28 cellular contexts compared by ENCODE assay signal in the genomic region with DNA sequence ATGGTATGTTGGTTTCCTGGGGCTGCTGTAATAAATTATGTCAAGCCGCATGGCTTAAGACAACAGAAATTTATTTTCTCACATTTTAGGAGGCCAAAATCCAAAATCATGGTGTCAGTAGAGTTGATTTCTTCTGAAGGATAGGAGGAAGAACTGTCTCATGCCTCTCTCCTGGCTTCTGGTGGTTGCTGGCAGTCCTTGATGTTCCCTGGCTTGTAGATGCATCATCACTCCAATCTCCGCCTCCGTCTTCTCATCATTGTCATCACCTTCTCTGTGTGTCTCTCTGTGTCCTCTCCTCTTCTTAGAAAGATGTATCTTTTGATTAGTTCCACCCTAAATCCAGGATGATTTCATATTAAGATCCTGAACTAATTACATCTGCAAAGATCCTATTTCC.
"Had no signal": no experiment of that assay in that cellular context is flagged by ENCODE, and none has a peak within 500 bp of the region (broad histone marks: within the 10 kb centered on the region; RNA-seq: fewer than 3 reads in every experiment).

No MANE protein-coding gene starts in this region.

- H3K27ac ChIP-seq: body of pancreas, brain microvascular endothelial cell, breast epithelium, VCaP had no signal

- H3K36me3 ChIP-seq: brain microvascular endothelial cell, breast epithelium had no signal

- H3K4me1 ChIP-seq: breast epithelium had no signal

- DNase-seq: activated CD4-positive, alpha-beta memory T cell treated with anti-CD3 and anti-CD28 coated beads, Interleukin-2, amount 10 ng/mL, durations not matched to agents 7 days and 5 days; activated CD4-positive, alpha-beta T cell treated with anti-CD3 and anti-CD28 coated beads for 1 hour; activated CD4-positive, alpha-beta T cell treated with anti-CD3 and anti-CD28 coated beads for 36 hours; activated CD4-positive, alpha-beta T cell treated with anti-CD3 and anti-CD28 coated beads for 48 hours; activated CD4-positive, alpha-beta T cell treated with anti-CD3 and anti-CD28 coated beads, Interleukin-2, amount 10 ng/mL, durations not matched to agents 7 days and 5 days; activated CD4-positive, alpha-beta T cell treated with anti-CD3 and anti-CD28 coated beads, Interleukin-2, amount 50 U/mL, for 48 hours; activated CD4-positive, CD25-positive, alpha-beta regulatory T cell; activated CD8-positive, alpha-beta memory T cell treated with anti-CD3 and anti-CD28 coated beads for 24 hours; activated CD8-positive, alpha-beta memory T cell treated with anti-CD3 and anti-CD28 coated beads, Interleukin-2, amount 10 ng/mL, durations not matched to agents 7 days and 5 days; activated CD8-positive, alpha-beta memory T cell treated with anti-CD3 and anti-CD28 coated beads, Interleukin-2, amount 50 U/mL, for 48 hours; activated CD8-positive, alpha-beta T cell treated with anti-CD3 and anti-CD28 coated beads, Interleukin-2, amount 10 ng/mL, durations not matched to agents 7 days and 5 days; activated effector memory CD4-positive, alpha-beta T cell treated with Interleukin-2 at 50 U/mL for 16 hours; activated gamma-delta T cell; activated naive CD4-positive, alpha-beta T cell treated with anti-CD3 and anti-CD28 coated beads, Interleukin-2, amount 10 ng/mL, durations not matched to agents 7 days and 5 days; activated naive CD4-positive, alpha-beta T cell treated with Interleukin-2 at 50 U/mL for 16 hours; activated naive CD8-positive, alpha-beta T cell treated with anti-CD3 and anti-CD28 coated beads, Interleukin-2, amount 10 ng/mL, durations not matched to agents 7 days and 5 days; activated naive CD8-positive, alpha-beta T cell treated with anti-CD3 and anti-CD28 coated beads, Interleukin-2, amount 50 U/mL, for 24 hours; activated T-cell treated with anti-CD3 and anti-CD28 coated beads, Interleukin-2, amount 50 U/mL, for 24 hours; activated T-cell treated with anti-CD3 and anti-CD28 coated beads, Interleukin-2, amount 50 U/mL, for 48 hours; aorta; body of pancreas; brain microvascular endothelial cell; central memory CD4-positive, alpha-beta T cell; T-helper 1 cell; T-helper 2 cell; T-helper 9 cell had no signal

- H3K27me3 ChIP-seq: body of pancreas, brain microvascular endothelial cell, breast epithelium had no signal

- H3K4me3 ChIP-seq: body of pancreas, breast epithelium had no signal

- H3K9me3 ChIP-seq: breast epithelium had no signal
